In genomic region chr15:88638626-88639372, GRCh38 we compare ENCODE assay signal across 1 cellular context.
A peak's percentile ranks its signal among the peaks of the same experiment; 100 is the strongest.
TF ChIP-seq lines count a peak whose summit lies in the region.

Gene ISG20 (plus strand): TSS chr15:88639016. CDS start chr15:88639367, 351 bp downstream.

TF ChIP-seq in HepG2, 621 proteins besides CTCF, POLR2A, EP300 and RAD21 (continued from another document and continues in another):
- TF ChIP-seq ZNF350 (CRISPR knock-in tag; IDR thresholded peaks at IDR 0.05; ENCODE audit: borderline replicate concordance, low read depth) (peak; percentile 98), SRSF9 (IDR thresholded peaks at IDR 0.05; ENCODE audit: borderline replicate concordance, insufficient read depth, low read depth, low read length, poor library complexity, severe bottlenecking) (no peak), ZNF580 (CRISPR knock-in tag; IDR thresholded peaks at IDR 0.05; ENCODE audit: borderline replicate concordance, low read depth) (peak; percentile 89; the same call in 1 of the 2 replicates), THAP9 (CRISPR knock-in tag; IDR thresholded peaks at IDR 0.05; ENCODE audit: borderline replicate concordance) (peak; percentile 92), ZFP36L1 (CRISPR knock-in tag; IDR thresholded peaks at IDR 0.05) (peak; percentile 43; the same call in 1 of the 2 replicates), RCOR2 (CRISPR knock-in tag; IDR thresholded peaks at IDR 0.05) (no peak), ZNF326 (CRISPR knock-in tag; IDR thresholded peaks at IDR 0.05; ENCODE audit: borderline replicate concordance) (no peak), ETV6 (CRISPR knock-in tag; conservative IDR thresholded peaks at IDR 0.05) (no peak), ZFAT (CRISPR knock-in tag; conservative IDR thresholded peaks at IDR 0.05) (no peak), NFIC (IDR thresholded peaks at IDR 0.05; ENCODE audit: low read length) (no peak), ZNF460 (CRISPR knock-in tag; IDR thresholded peaks at IDR 0.05; ENCODE audit: borderline replicate concordance) (no peak), ZNF367 (CRISPR knock-in tag; IDR thresholded peaks at IDR 0.05; ENCODE audit: borderline replicate concordance) (peak; percentile 18; the same call in 1 of the 2 replicates), TBX2 (CRISPR knock-in tag; IDR thresholded peaks at IDR 0.05; ENCODE audit: borderline replicate concordance) (peak; percentile 88), ONECUT2 (CRISPR knock-in tag; IDR thresholded peaks at IDR 0.05) (no peak), HOXA3 (CRISPR knock-in tag; IDR thresholded peaks at IDR 0.05) (0 out of 2 replicates have a peak, but pooled peaks have one; percentile 51), ZBTB25 (CRISPR knock-in tag; IDR thresholded peaks at IDR 0.05) (0 out of 2 replicates have a peak, but pooled peaks have one; percentile 19), SSRP1 (CRISPR knock-in tag; IDR thresholded peaks at IDR 0.05) (no peak), MIER3 (CRISPR knock-in tag; IDR thresholded peaks at IDR 0.05; ENCODE audit: borderline replicate concordance) (peak; percentile 71; the same call in 1 of the 2 replicates), ZNF781 (CRISPR knock-in tag; IDR thresholded peaks at IDR 0.05; ENCODE audit: borderline replicate concordance, not compliant biosample characterization) (no peak), PCBP2 (optimal IDR thresholded peaks at IDR 0.05; ENCODE audit: low read depth, low read length, poor library complexity, severe bottlenecking) (no peak), KLF12 (CRISPR knock-in tag; IDR thresholded peaks at IDR 0.05; ENCODE audit: borderline replicate concordance) (no peak), ZNF264 (CRISPR knock-in tag; IDR thresholded peaks at IDR 0.05) (peak; percentile 22; the same call in 1 of the 2 replicates), ZNF33B (CRISPR knock-in tag; IDR thresholded peaks at IDR 0.05) (no peak; the same call in 1 of the 2 replicates), GRHL1 (CRISPR knock-in tag; conservative IDR thresholded peaks at IDR 0.05) (no peak), MXI1 (IDR thresholded peaks at IDR 0.05; ENCODE audit: borderline replicate concordance, low read depth, low read length) (peak; percentile 93; the same call in 2 of the 3 replicates), NFRKB (IDR thresholded peaks at IDR 0.05) (no peak), CHCHD3 (CRISPR knock-in tag; IDR thresholded peaks at IDR 0.05) (no peak), MAFK (conservative IDR thresholded peaks at IDR 0.05 in 1 of 2, IDR thresholded peaks at IDR 0.05 in 1 of 2; ENCODE audit: low read length in 2 of 2) (no peak), SALL1 (CRISPR knock-in tag; IDR thresholded peaks at IDR 0.05) (peak; percentile 91), TBP (CRISPR knock-in tag; IDR thresholded peaks at IDR 0.05) (no peak), ZNF318 (CRISPR knock-in tag; IDR thresholded peaks at IDR 0.05) (no peak), ATF7 (IDR thresholded peaks at IDR 0.05) (peak; percentile 42), ATF7 (CRISPR knock-in tag; IDR thresholded peaks at IDR 0.05) (peak; percentile 84), ISL2 (CRISPR knock-in tag; IDR thresholded peaks at IDR 0.05) (peak; percentile 28; the same call in 1 of the 2 replicates), BHLHE40 (IDR thresholded peaks at IDR 0.05; ENCODE audit: low read length) (peak; percentile 93), ZSCAN9 (CRISPR knock-in tag; IDR thresholded peaks at IDR 0.05; ENCODE audit: borderline replicate concordance) (peak; percentile 65; the same call in 1 of the 2 replicates)
- TF ChIP-seq, protein P1, sequence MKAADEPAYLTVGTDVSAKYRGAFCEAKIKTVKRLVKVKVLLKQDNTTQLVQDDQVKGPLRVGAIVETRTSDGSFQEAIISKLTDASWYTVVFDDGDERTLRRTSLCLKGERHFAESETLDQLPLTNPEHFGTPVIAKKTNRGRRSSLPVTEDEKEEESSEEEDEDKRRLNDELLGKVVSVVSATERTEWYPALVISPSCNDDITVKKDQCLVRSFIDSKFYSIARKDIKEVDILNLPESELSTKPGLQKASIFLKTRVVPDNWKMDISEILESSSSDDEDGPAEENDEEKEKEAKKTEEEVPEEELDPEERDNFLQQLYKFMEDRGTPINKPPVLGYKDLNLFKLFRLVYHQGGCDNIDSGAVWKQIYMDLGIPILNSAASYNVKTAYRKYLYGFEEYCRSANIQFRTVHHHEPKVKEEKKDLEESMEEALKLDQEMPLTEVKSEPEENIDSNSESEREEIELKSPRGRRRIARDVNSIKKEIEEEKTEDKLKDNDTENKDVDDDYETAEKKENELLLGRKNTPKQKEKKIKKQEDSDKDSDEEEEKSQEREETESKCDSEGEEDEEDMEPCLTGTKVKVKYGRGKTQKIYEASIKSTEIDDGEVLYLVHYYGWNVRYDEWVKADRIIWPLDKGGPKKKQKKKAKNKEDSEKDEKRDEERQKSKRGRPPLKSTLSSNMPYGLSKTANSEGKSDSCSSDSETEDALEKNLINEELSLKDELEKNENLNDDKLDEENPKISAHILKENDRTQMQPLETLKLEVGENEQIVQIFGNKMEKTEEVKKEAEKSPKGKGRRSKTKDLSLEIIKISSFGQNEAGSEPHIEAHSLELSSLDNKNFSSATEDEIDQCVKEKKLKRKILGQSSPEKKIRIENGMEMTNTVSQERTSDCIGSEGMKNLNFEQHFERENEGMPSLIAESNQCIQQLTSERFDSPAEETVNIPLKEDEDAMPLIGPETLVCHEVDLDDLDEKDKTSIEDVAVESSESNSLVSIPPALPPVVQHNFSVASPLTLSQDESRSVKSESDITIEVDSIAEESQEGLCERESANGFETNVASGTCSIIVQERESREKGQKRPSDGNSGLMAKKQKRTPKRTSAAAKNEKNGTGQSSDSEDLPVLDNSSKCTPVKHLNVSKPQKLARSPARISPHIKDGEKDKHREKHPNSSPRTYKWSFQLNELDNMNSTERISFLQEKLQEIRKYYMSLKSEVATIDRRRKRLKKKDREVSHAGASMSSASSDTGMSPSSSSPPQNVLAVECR (CRISPR knock-in tag; IDR thresholded peaks at IDR 0.05; ENCODE audit: borderline replicate concordance) = peak; percentile 97
- TF ChIP-seq, protein P2, sequence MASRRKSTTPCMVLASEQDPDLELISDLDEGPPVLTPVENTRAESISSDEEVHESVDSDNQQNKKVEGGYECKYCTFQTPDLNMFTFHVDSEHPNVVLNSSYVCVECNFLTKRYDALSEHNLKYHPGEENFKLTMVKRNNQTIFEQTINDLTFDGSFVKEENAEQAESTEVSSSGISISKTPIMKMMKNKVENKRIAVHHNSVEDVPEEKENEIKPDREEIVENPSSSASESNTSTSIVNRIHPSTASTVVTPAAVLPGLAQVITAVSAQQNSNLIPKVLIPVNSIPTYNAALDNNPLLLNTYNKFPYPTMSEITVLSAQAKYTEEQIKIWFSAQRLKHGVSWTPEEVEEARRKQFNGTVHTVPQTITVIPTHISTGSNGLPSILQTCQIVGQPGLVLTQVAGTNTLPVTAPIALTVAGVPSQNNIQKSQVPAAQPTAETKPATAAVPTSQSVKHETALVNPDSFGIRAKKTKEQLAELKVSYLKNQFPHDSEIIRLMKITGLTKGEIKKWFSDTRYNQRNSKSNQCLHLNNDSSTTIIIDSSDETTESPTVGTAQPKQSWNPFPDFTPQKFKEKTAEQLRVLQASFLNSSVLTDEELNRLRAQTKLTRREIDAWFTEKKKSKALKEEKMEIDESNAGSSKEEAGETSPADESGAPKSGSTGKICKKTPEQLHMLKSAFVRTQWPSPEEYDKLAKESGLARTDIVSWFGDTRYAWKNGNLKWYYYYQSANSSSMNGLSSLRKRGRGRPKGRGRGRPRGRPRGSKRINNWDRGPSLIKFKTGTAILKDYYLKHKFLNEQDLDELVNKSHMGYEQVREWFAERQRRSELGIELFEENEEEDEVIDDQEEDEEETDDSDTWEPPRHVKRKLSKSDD (CRISPR knock-in tag; IDR thresholded peaks at IDR 0.05; ENCODE audit: low read depth) = 0 out of 2 replicates have a peak, but pooled peaks have one; percentile 28
